ENCODE assay signal across 1 cellular context in genomic region chr12:76080017-76080728, GRCh38.
TF ChIP-seq lines count a peak whose summit lies in the region.

No MANE protein-coding gene starts in this region.

TF ChIP-seq in HepG2, 621 proteins besides CTCF, POLR2A, EP300 and RAD21:
- TF ChIP-seq CHD2 (IDR thresholded peaks at IDR 0.05; ENCODE audit: low read depth, low read length) = no peak
- TF ChIP-seq ZNF580 (CRISPR knock-in tag; IDR thresholded peaks at IDR 0.05; ENCODE audit: borderline replicate concordance, low read depth) = no peak
- TF ChIP-seq NPAS2 (CRISPR knock-in tag; IDR thresholded peaks at IDR 0.05; ENCODE audit: borderline replicate concordance) = no peak
- TF ChIP-seq ZNF326 (CRISPR knock-in tag; IDR thresholded peaks at IDR 0.05; ENCODE audit: borderline replicate concordance) = no peak
- TF ChIP-seq GLMP (CRISPR knock-in tag; IDR thresholded peaks at IDR 0.05; ENCODE audit: borderline replicate concordance) = no peak
- no peak for TF ChIP-seq PAXIP1 (CRISPR knock-in tag; conservative IDR thresholded peaks at IDR 0.05)
- no peak for TF ChIP-seq CREB1 (IDR thresholded peaks at IDR 0.05)
- no peak for TF ChIP-seq CREB1 (CRISPR knock-in tag; IDR thresholded peaks at IDR 0.05)
- TF ChIP-seq PAWR (CRISPR knock-in tag; IDR thresholded peaks at IDR 0.05; ENCODE audit: borderline replicate concordance) = no peak
- no peak for TF ChIP-seq ZNF629 (CRISPR knock-in tag; conservative IDR thresholded peaks at IDR 0.05)
- TF ChIP-seq ZNF543 (CRISPR knock-in tag; IDR thresholded peaks at IDR 0.05) = no peak
- no peak for TF ChIP-seq ZNF572 (CRISPR knock-in tag; IDR thresholded peaks at IDR 0.05)
- TF ChIP-seq MLXIP (CRISPR knock-in tag; IDR thresholded peaks at IDR 0.05; ENCODE audit: borderline replicate concordance) = no peak
- TF ChIP-seq ZMYM3 (CRISPR knock-in tag; IDR thresholded peaks at IDR 0.05) = no peak
- no peak for TF ChIP-seq KLF13 (CRISPR knock-in tag; IDR thresholded peaks at IDR 0.05)
- TF ChIP-seq ATF5 (CRISPR knock-in tag; IDR thresholded peaks at IDR 0.05; ENCODE audit: low read depth) = no peak
- TF ChIP-seq GABPA (IDR thresholded peaks at IDR 0.05; ENCODE audit: low read depth, low read length) = no peak
- TF ChIP-seq GABPA (CRISPR knock-in tag; IDR thresholded peaks at IDR 0.05; ENCODE audit: low read depth) = no peak
- TF ChIP-seq NBN (conservative IDR thresholded peaks at IDR 0.05) = no peak
- no peak for TF ChIP-seq ZNF317 (CRISPR knock-in tag; IDR thresholded peaks at IDR 0.05)
